Comparison of ENCODE assay signal across 20 cellular contexts in genomic region chr21:37658121-37658993, GRCh38.
A peak's percentile ranks its signal among the peaks of the same experiment; 100 is the strongest.
DNase-seq lines count a peak whose midpoint lies in the region; ATAC-seq and TF ChIP-seq lines count a peak whose summit lies in the region.
"Had no signal": no experiment of that assay in that cellular context is flagged by ENCODE, and none has a peak within 500 bp of the region (broad histone marks: within the 10 kb centered on the region; RNA-seq: fewer than 3 reads in every experiment).

No MANE protein-coding gene starts in this region.

- H3K9me3 Mint-ChIP-seq in H9 = no peaks in the 10 kb centered on the region; a peak in 1 of 5 replicates
- H3K9me3 Mint-ChIP-seq in activated CD4-positive, alpha-beta T cell treated with anti-CD3 and anti-CD28 coated beads for 36 hours (ENCODE audit: low read depth) = no peaks in the 10 kb centered on the region
- H3K9me3 Mint-ChIP-seq: naive thymus-derived CD4-positive, alpha-beta T cell had no signal

- TF ChIP-seq CTCF in H9 (conservative IDR thresholded peaks at IDR 0.05) (no peak), astrocyte of the cerebellum (IDR thresholded peaks at IDR 0.05; ENCODE audit: low read depth, low read length, missing control alignments) (no peak)

- H3K79me1 ChIP-seq in H9 (ENCODE audit: insufficient read depth, low read depth, low read length, poor library complexity, severe bottlenecking) = no peaks in the 10 kb centered on the region

- H3K79me2 ChIP-seq in H9 (ENCODE audit: insufficient read depth, low read length) = no peaks in the 10 kb centered on the region

- no peak overlapping the region for H3K27ac Mint-ChIP-seq in H9
- no peak overlapping the region for H3K27ac Mint-ChIP-seq in T-helper 17 cell
- H3K27ac Mint-ChIP-seq in activated CD4-positive, alpha-beta T cell treated with anti-CD3 and anti-CD28 coated beads for 36 hours = no peak overlapping the region
- H3K27ac Mint-ChIP-seq: naive thymus-derived CD4-positive, alpha-beta T cell had no signal

- in situ Hi-C loops in astrocyte of the cerebellum (cut with HindIII; ENCODE audit: low sequenced_read_pairs) = no loop called here

- H2BK12ac ChIP-seq in H9 (ENCODE audit: insufficient read length, low read depth, low read length) = no peak overlapping the region

- peak overlapping the region; percentile 21; the same call in 1 of the 2 replicates for H3K14ac ChIP-seq in H9 (ENCODE audit: insufficient read depth, low read length)

- no peak overlapping the region for H4K91ac ChIP-seq in H9 (ENCODE audit: insufficient read length, low read depth, low read length)

- H2BK5ac ChIP-seq in H9 (ENCODE audit: insufficient read length, low read length) = no peak overlapping the region

- H3K36me3 Mint-ChIP-seq in H9 (ENCODE audit: insufficient read depth in 1 of 3, low read depth in 3 of 3) = no peaks in the 10 kb centered on the region; a peak in 1 of 7 replicates
- no peaks in the 10 kb centered on the region for H3K36me3 Mint-ChIP-seq in T-helper 17 cell (ENCODE audit: low read depth)
- H3K36me3 Mint-ChIP-seq in activated CD4-positive, alpha-beta T cell treated with anti-CD3 and anti-CD28 coated beads for 36 hours (ENCODE audit: low read depth) = no peaks in the 10 kb centered on the region
- H3K36me3 Mint-ChIP-seq: activated naive CD4-positive, alpha-beta T cell treated with anti-CD3 and anti-CD28 coated beads, Interleukin-2, amount 50 U/mL, for 72 hours; naive thymus-derived CD4-positive, alpha-beta T cell had no signal

- H3K27me3 Mint-ChIP-seq in H9 (ENCODE audit: low read depth) (peaks cover 3% of the 10 kb centered on the region), T-helper 17 cell (peaks cover 55% of the 10 kb centered on the region)
- peaks cover 2% of the 10 kb centered on the region for H3K27me3 Mint-ChIP-seq in activated CD4-positive, alpha-beta T cell treated with anti-CD3 and anti-CD28 coated beads for 36 hours

- no peak overlapping the region for H4K8ac ChIP-seq in H9 (replicated peaks; ENCODE audit: insufficient read length, low read depth, low read length)

- H2AFZ ChIP-seq in H9 (ENCODE audit: low read length) = no peak overlapping the region

- peaks cover 0 to 5% of the 10 kb centered on the region in 2 experiments; a peak in 2 of 4 replicates for H3K4me1 Mint-ChIP-seq in H9
- peaks cover 6% of the 10 kb centered on the region for H3K4me1 Mint-ChIP-seq in T-helper 17 cell
- H3K4me1 Mint-ChIP-seq in activated CD4-positive, alpha-beta T cell treated with anti-CD3 and anti-CD28 coated beads for 36 hours = no peaks in the 10 kb centered on the region
- H3K4me1 Mint-ChIP-seq: naive thymus-derived CD4-positive, alpha-beta T cell had no signal

- no peaks in the 10 kb centered on the region for H3K27me3 ChIP-seq in H9 (ENCODE audit: insufficient read depth, low read length)
- H3K27me3 ChIP-seq: heart left ventricle, MG63 had no signal

- no CpG with 5 or more reads among the region's 11 CpGs for WGBS in H9 (ENCODE audit: extremely low coverage, insufficient read length, low lambda C conversion rate)

- H2AK5ac ChIP-seq in H9 (ENCODE audit: insufficient read length, low read length) = no peak overlapping the region

- no peak overlapping the region for H2BK120ac ChIP-seq in H9 (ENCODE audit: low read depth, low read length, poor library complexity, severe bottlenecking)

- H3K4ac ChIP-seq in H9 (ENCODE audit: low read depth, low read length) = no peak overlapping the region

- H3K4me3 Mint-ChIP-seq in H9 (no peak overlapping the region), T-helper 17 cell (no peak overlapping the region)
- H3K4me3 Mint-ChIP-seq in activated CD4-positive, alpha-beta T cell treated with anti-CD3 and anti-CD28 coated beads for 36 hours = no peak overlapping the region
- H3K4me3 Mint-ChIP-seq: naive thymus-derived CD4-positive, alpha-beta T cell had no signal

- CTCF ChIA-PET in activated CD4-positive, alpha-beta T cell treated with anti-CD3 and anti-CD28 coated beads for 36 hours (lab: Charles Lee) = no interaction called here

- intact Hi-C loops in sciatic nerve (cut with DNase I) = no loop called here
- intact Hi-C loops in activated CD4-positive, alpha-beta T cell treated with anti-CD3 and anti-CD28 coated beads for 36 hours (cut with DNase I, micrococcal nuclease) = no loop called here

- no peak for DNase-seq in H9
- peak; percentile 11 for DNase-seq in astrocyte of the cerebellum (ENCODE audit: low read depth)
- DNase-seq in inferior parietal cortex (ENCODE audit: extremely low spot score) = peak; percentile 39
- no peak for DNase-seq in sciatic nerve (ENCODE audit: low spot score)
- no peak for DNase-seq in activated naive CD4-positive, alpha-beta T cell (lab: John Stamatoyannopoulos, UW)
- DNase-seq in T-helper 17 cell = no peak
- DNase-seq in H4 (ENCODE audit: low spot score) = no peak
- no peak for DNase-seq in activated CD4-positive, alpha-beta T cell treated with anti-CD3 and anti-CD28 coated beads for 36 hours
- DNase-seq: activated CD4-positive, CD25-positive, alpha-beta regulatory T cell treated with anti-CD3 and anti-CD28 coated beads, Interleukin-2, amount 50 U/mL, for 72 hours; AML-193; cerebellar nuclear complex; DMS153; heart left ventricle; naive thymus-derived CD4-positive, alpha-beta T cell; NCI-H2081; NCI-H526; right cardiac atrium; stimulated activated CD4-positive, alpha-beta T cell treated with anti-CD3 and anti-CD28 coated beads, Interleukin-4, amount 100 ng/mL, for 24 hours had no signal

- no peaks in the 10 kb centered on the region for H3K9me3 ChIP-seq in H9 (ENCODE audit: control insufficient read depth, low read depth, low read length)
- no peaks in the 10 kb centered on the region for H3K9me3 ChIP-seq in T-helper 17 cell (ENCODE audit: control insufficient read depth, low read length, poor library complexity, severe bottlenecking)
- H3K9me3 ChIP-seq: heart left ventricle, MG63 had no signal

- H3K56ac ChIP-seq in H9 (ENCODE audit: insufficient read length, low read depth, low read length) = no peak overlapping the region

- H4K5ac ChIP-seq in H9 (ENCODE audit: insufficient read length, low read depth, low read length) = no peak overlapping the region

- H3T11ph ChIP-seq in H9 (ENCODE audit: low read length) = no peak overlapping the region

- H3K23ac ChIP-seq in H9 (ENCODE audit: insufficient read length, low read depth, low read length) = no peak overlapping the region

- H3K4me2 ChIP-seq in H9 (ENCODE audit: insufficient read depth, insufficient read length, low read length) = no peak overlapping the region

- H3K18ac ChIP-seq in H9 (ENCODE audit: insufficient read length, low read depth, low read length) = no peak overlapping the region

- POLR2A ChIA-PET in activated CD4-positive, alpha-beta T cell treated with anti-CD3 and anti-CD28 coated beads for 36 hours (lab: Charles Lee) = no interaction called here

- no peak overlapping the region for H3K27ac ChIP-seq in H9 (ENCODE audit: insufficient read length, low read depth, low read length)

- H3K4me3 ChIP-seq in astrocyte of the cerebellum (ENCODE audit: low read depth, low read length) = no peak overlapping the region
- H3K4me3 ChIP-seq: heart left ventricle, MG63 had no signal

- H3K23me2 ChIP-seq in H9 (ENCODE audit: insufficient read length, low read depth, low read length, poor library complexity, severe bottlenecking) = no peaks in the 10 kb centered on the region

- ATAC-seq in sciatic nerve (peak; percentile 73), T-helper 17 cell (no peak)
- no peak for ATAC-seq in activated CD4-positive, alpha-beta T cell treated with anti-CD3 and anti-CD28 coated beads for 36 hours
- ATAC-seq: naive thymus-derived CD4-positive, alpha-beta T cell had no signal

- no peak overlapping the region for H3K9ac ChIP-seq in H9 (ENCODE audit: extremely low read depth, insufficient read length, low read length)

- H2BK15ac ChIP-seq in H9 (ENCODE audit: low read depth, low read length) = no peak overlapping the region

- H3K4me1 ChIP-seq in H9 (ENCODE audit: insufficient read depth, low read length) = no peaks in the 10 kb centered on the region

- no peak overlapping the region for H2BK20ac ChIP-seq in H9 (ENCODE audit: low read depth, low read length, poor library complexity, severe bottlenecking)

- peaks cover 4% of the 10 kb centered on the region for H4K20me1 ChIP-seq in H9 (ENCODE audit: control insufficient read depth, insufficient read depth, insufficient read length)

Comparison
In these comparisons a context has a peak if more than half of its experiments do, and no peak if none do; other contexts are left out.
1. DNase-seq: peak in astrocyte of the cerebellum (single experiment) and inferior parietal cortex (single experiment); none in H9 (single experiment), sciatic nerve (single experiment), activated naive CD4-positive, alpha-beta T cell (0 of 4), T-helper 17 cell (0 of 3), H4 (single experiment) and activated CD4-positive, alpha-beta T cell treated with anti-CD3 and anti-CD28 coated beads for 36 hours (single experiment).